ENCODE assay signal across 1 cellular context in the genomic region with DNA sequence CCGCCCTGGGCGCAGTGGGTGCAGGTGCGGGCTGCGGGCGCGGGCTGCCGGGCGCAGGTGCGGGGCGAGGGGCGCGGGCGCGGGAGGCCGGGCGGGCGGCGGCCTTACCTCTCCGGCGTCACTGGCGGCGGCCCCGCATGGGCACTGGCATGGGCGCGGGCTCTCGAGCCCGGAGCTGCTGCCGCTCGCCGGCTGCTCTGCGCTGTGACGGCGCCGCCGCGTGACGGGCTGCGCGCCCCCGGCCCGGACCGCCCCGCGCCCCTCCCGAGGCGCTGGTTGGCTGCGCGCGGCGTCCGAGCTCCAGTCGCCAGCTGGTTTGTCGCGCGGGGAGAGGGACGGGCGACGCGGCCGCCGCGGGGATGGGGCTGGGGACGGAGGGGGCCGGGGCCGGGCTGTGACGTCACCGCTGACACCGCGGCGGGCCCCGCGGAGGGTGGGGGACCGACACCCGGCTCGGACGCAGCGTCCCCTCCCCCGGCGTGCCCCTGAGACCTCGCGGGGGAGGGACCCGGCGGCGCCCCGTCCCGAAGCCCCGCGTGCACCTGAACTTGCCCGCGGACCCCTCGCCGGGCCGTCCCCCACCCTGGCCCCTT.
TF ChIP-seq lines count a peak whose summit lies in the region.

A gene with protein sequence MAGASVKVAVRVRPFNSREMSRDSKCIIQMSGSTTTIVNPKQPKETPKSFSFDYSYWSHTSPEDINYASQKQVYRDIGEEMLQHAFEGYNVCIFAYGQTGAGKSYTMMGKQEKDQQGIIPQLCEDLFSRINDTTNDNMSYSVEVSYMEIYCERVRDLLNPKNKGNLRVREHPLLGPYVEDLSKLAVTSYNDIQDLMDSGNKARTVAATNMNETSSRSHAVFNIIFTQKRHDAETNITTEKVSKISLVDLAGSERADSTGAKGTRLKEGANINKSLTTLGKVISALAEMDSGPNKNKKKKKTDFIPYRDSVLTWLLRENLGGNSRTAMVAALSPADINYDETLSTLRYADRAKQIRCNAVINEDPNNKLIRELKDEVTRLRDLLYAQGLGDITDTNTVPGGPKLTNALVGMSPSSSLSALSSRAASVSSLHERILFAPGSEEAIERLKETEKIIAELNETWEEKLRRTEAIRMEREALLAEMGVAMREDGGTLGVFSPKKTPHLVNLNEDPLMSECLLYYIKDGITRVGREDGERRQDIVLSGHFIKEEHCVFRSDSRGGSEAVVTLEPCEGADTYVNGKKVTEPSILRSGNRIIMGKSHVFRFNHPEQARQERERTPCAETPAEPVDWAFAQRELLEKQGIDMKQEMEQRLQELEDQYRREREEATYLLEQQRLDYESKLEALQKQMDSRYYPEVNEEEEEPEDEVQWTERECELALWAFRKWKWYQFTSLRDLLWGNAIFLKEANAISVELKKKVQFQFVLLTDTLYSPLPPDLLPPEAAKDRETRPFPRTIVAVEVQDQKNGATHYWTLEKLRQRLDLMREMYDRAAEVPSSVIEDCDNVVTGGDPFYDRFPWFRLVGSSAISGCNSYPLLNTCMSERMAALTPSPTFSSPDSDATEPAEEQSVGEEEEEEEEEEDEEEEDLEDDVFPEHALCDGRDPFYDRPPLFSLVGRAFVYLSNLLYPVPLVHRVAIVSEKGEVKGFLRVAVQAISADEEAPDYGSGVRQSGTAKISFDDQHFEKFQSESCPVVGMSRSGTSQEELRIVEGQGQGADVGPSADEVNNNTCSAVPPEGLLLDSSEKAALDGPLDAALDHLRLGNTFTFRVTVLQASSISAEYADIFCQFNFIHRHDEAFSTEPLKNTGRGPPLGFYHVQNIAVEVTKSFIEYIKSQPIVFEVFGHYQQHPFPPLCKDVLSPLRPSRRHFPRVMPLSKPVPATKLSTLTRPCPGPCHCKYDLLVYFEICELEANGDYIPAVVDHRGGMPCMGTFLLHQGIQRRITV (N-terminal part only) (minus strand): TSS at position 206 of the 593 bp plus-strand sequence. CDS start 22,467 bp downstream, outside the sequence.

TF ChIP-seq in HEK293, 187 proteins besides CTCF, POLR2A, EP300 and RAD21 (continued from another document):
- TF ChIP-seq, protein P1, sequence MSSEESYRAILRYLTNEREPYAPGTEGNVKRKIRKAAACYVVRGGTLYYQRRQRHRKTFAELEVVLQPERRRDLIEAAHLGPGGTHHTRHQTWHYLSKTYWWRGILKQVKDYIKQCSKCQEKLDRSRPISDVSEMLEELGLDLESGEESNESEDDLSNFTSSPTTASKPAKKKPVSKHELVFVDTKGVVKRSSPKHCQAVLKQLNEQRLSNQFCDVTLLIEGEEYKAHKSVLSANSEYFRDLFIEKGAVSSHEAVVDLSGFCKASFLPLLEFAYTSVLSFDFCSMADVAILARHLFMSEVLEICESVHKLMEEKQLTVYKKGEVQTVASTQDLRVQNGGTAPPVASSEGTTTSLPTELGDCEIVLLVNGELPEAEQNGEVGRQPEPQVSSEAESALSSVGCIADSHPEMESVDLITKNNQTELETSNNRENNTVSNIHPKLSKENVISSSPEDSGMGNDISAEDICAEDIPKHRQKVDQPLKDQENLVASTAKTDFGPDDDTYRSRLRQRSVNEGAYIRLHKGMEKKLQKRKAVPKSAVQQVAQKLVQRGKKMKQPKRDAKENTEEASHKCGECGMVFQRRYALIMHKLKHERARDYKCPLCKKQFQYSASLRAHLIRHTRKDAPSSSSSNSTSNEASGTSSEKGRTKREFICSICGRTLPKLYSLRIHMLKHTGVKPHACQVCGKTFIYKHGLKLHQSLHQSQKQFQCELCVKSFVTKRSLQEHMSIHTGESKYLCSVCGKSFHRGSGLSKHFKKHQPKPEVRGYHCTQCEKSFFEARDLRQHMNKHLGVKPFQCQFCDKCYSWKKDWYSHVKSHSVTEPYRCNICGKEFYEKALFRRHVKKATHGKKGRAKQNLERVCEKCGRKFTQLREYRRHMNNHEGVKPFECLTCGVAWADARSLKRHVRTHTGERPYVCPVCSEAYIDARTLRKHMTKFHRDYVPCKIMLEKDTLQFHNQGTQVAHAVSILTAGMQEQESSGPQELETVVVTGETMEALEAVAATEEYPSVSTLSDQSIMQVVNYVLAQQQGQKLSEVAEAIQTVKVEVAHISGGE (tag by site-specific recombination; conservative IDR thresholded peaks at IDR 0.05; ENCODE audit: low read depth) = peak; percentile 20; the same call in 1 of the 2 replicates
- no peak for TF ChIP-seq KLF9 (tag by site-specific recombination; IDR thresholded peaks at IDR 0.05; ENCODE audit: low read depth)
- 0 out of 2 replicates have a peak, but pooled peaks have one; percentile 7 for TF ChIP-seq ZNF76 (tag by site-specific recombination; IDR thresholded peaks at IDR 0.05; ENCODE audit: borderline replicate concordance, low read depth)
- no peak for TF ChIP-seq ZBTB48 (tag by site-specific recombination; IDR thresholded peaks at IDR 0.05)
- TF ChIP-seq ZBTB8A (tag by site-specific recombination; IDR thresholded peaks at IDR 0.05) = peak; percentile 10
